In genomic region chr10:74587109-74587508, GRCh38 we compare ENCODE assay signal across 1 cellular context.
TF ChIP-seq lines count a peak whose summit lies in the region.

No MANE protein-coding gene starts in this region.

TF ChIP-seq in neural cell, 6 proteins besides CTCF, POLR2A, EP300 and RAD21 (continued from another document):
- no peak for TF ChIP-seq REST (IDR thresholded peaks at IDR 0.05; ENCODE audit: borderline replicate concordance)
